ENCODE assay signal across 1 cellular context in genomic region chr2:216589779-216590178, GRCh38.
TF ChIP-seq lines count a peak whose summit lies in the region.

No MANE protein-coding gene starts in this region.

TF ChIP-seq in IMR-90, 13 proteins besides CTCF, POLR2A, EP300 and RAD21:
- TF ChIP-seq MAFK (IDR thresholded peaks at IDR 0.05; ENCODE audit: low read depth, low read length) (no peak), CHD1 (IDR thresholded peaks at IDR 0.05; ENCODE audit: low read depth, low read length) (no peak), SMC3 (IDR thresholded peaks at IDR 0.05; ENCODE audit: low read depth, low read length) (no peak), MXI1 (IDR thresholded peaks at IDR 0.05; ENCODE audit: borderline replicate concordance, low read depth, low read length) (no peak), RCOR1 (IDR thresholded peaks at IDR 0.05; ENCODE audit: insufficient replicate concordance, low read length) (no peak), FOS (IDR thresholded peaks at IDR 0.05; ENCODE audit: low read depth, low read length) (no peak), RFX5 (IDR thresholded peaks at IDR 0.05; ENCODE audit: low read depth, low read length) (no peak), ELK1 (IDR thresholded peaks at IDR 0.05; ENCODE audit: borderline replicate concordance, low read depth, low read length) (no peak), CEBPB (IDR thresholded peaks at IDR 0.05; ENCODE audit: low read depth, low read length) (no peak), USF2 (IDR thresholded peaks at IDR 0.05; ENCODE audit: low read depth, low read length) (no peak), MAZ (IDR thresholded peaks at IDR 0.05; ENCODE audit: borderline replicate concordance, low read depth, low read length) (no peak), BHLHE40 (IDR thresholded peaks at IDR 0.05; ENCODE audit: low read depth, low read length) (no peak), NFE2L2 (IDR thresholded peaks at IDR 0.05; ENCODE audit: low read depth, low read length) (no peak)
